ENCODE assay signal across 29 cellular contexts in genomic region chr20:13543783-13544182, GRCh38.
"Had no signal": no experiment of that assay in that cellular context is flagged by ENCODE, and none has a peak within 500 bp of the region (broad histone marks: within the 10 kb centered on the region; RNA-seq: fewer than 3 reads in every experiment).

No MANE protein-coding gene starts in this region.

- ATAC-seq: naive thymus-derived CD8-positive, alpha-beta T cell; natural killer cell treated with Interleukin-12 subunit alpha and Interleukin-12 subunit beta and Interleukin-15 and Interleukin-18, amount 100 ng/mL, for 72 hours; psoas muscle; right cardiac atrium; right lobe of liver; stimulated activated memory B cell treated with anti-CD40 and anti-IgM and Interleukin-4, amounts not matched to agents 10 μg/mL and 1 μg/mL and 100 μg/mL, for 72 hours; stimulated activated naive CD8-positive, alpha-beta T cell treated with anti-CD3 and anti-CD28 coated beads, Interleukin-15, amount 100 ng/mL, for 72 hours; stimulated activated naive CD8-positive, alpha-beta T cell treated with anti-CD3 and anti-CD28 coated beads, Interleukin-15, Interleukin-2, amounts not matched to agents 100 U/mL and 50 U/mL, for 24 hours; upper lobe of right lung had no signal

- H3K27me3 ChIP-seq: ovary, right lobe of liver, spleen, suprapubic skin, testis, tibial artery, transverse colon, upper lobe of right lung, vagina had no signal

- H3K9ac ChIP-seq: parathyroid adenoma had no signal

- H3K4me2 ChIP-seq: smooth muscle cell had no signal

- H3K27ac ChIP-seq: ovary, parathyroid adenoma, psoas muscle, right lobe of liver, skin epidermis, spleen, testis, tibial artery, transverse colon, upper lobe of right lung, vagina had no signal

- DNase-seq: naive B cell; naive thymus-derived CD8-positive, alpha-beta T cell; nephron progenitor cell; occipital lobe; ovary; psoas muscle; right cardiac atrium; right lobe of liver; spleen; stimulated activated CD4-positive, alpha-beta T cell treated with anti-CD3 and anti-CD28 coated beads, Interleukin-12 subunit alpha, Interleukin-12 subunit beta, amount 100 ng/mL, for 4 hours; stimulated activated CD4-positive, alpha-beta T cell treated with anti-CD3 and anti-CD28 coated beads, Interleukin-1b, Interleukin-23, amount 100 ng/mL, for 48 hours; stimulated activated CD4-positive, alpha-beta T cell treated with anti-CD3 and anti-CD28 coated beads, Interleukin-4, amount 100 ng/mL, for 1 hour; stimulated activated CD4-positive, alpha-beta T cell treated with anti-CD3 and anti-CD28 coated beads, Interleukin-4, amount 100 ng/mL, for 4 hours; stimulated activated CD8-positive, alpha-beta memory T cell treated with anti-CD3 and anti-CD28 coated beads, Interleukin-4, amount 100 ng/mL, for 48 hours; stimulated activated naive CD4-positive, alpha-beta T cell; stimulated activated naive CD8-positive, alpha-beta T cell treated with anti-CD3 and anti-CD28 coated beads, Interleukin-15, amount 100 ng/mL, for 72 hours; stimulated activated naive CD8-positive, alpha-beta T cell treated with anti-CD3 and anti-CD28 coated beads, Interleukin-15, Interleukin-2, amounts not matched to agents 100 U/mL and 50 U/mL, for 24 hours; substantia nigra; testis; tibial artery; transverse colon; upper lobe of right lung had no signal

- H3K4me1 ChIP-seq: parathyroid adenoma, psoas muscle, right lobe of liver, suprapubic skin, testis, upper lobe of right lung, vagina had no signal

- H2AFZ ChIP-seq: parathyroid adenoma had no signal

- H3K9me3 ChIP-seq: ovary, psoas muscle, right lobe of liver, spleen, suprapubic skin, testis, tibial artery, transverse colon, upper lobe of right lung, vagina had no signal

- H3K36me3 ChIP-seq: ovary, right lobe of liver, spleen, suprapubic skin, tibial artery, transverse colon, upper lobe of right lung, vagina had no signal

- H3K4me3 ChIP-seq: ovary, psoas muscle, right lobe of liver, skin epidermis, smooth muscle cell, spleen, suprapubic skin, testis, tibial artery, transverse colon, upper lobe of right lung, vagina had no signal
